In genomic region chr5:150142800-150143724, GRCh38 we compare ENCODE assay signal across 1 cellular context.
TF ChIP-seq lines count a peak whose summit lies in the region.

No MANE protein-coding gene starts in this region.

TF ChIP-seq in HepG2, 621 proteins besides CTCF, POLR2A, EP300 and RAD21 (continued from another document and continues in another):
- TF ChIP-seq, protein P1, sequence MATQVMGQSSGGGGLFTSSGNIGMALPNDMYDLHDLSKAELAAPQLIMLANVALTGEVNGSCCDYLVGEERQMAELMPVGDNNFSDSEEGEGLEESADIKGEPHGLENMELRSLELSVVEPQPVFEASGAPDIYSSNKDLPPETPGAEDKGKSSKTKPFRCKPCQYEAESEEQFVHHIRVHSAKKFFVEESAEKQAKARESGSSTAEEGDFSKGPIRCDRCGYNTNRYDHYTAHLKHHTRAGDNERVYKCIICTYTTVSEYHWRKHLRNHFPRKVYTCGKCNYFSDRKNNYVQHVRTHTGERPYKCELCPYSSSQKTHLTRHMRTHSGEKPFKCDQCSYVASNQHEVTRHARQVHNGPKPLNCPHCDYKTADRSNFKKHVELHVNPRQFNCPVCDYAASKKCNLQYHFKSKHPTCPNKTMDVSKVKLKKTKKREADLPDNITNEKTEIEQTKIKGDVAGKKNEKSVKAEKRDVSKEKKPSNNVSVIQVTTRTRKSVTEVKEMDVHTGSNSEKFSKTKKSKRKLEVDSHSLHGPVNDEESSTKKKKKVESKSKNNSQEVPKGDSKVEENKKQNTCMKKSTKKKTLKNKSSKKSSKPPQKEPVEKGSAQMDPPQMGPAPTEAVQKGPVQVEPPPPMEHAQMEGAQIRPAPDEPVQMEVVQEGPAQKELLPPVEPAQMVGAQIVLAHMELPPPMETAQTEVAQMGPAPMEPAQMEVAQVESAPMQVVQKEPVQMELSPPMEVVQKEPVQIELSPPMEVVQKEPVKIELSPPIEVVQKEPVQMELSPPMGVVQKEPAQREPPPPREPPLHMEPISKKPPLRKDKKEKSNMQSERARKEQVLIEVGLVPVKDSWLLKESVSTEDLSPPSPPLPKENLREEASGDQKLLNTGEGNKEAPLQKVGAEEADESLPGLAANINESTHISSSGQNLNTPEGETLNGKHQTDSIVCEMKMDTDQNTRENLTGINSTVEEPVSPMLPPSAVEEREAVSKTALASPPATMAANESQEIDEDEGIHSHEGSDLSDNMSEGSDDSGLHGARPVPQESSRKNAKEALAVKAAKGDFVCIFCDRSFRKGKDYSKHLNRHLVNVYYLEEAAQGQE (IDR thresholded peaks at IDR 0.05; ENCODE audit: borderline replicate concordance in 1 of 2, low read depth in 1 of 2, low read length in 2 of 2): peak in 1 of 2 experiments; percentile 33; a peak in 1 of 4 replicates
- TF ChIP-seq ZNF775 (CRISPR knock-in tag; IDR thresholded peaks at IDR 0.05; ENCODE audit: borderline replicate concordance): no peak
- peak; percentile 66; the same call in 1 of the 2 replicates for TF ChIP-seq ZSCAN21 (CRISPR knock-in tag; IDR thresholded peaks at IDR 0.05; ENCODE audit: borderline replicate concordance)
- no peak for TF ChIP-seq ZNF589 (CRISPR knock-in tag; conservative IDR thresholded peaks at IDR 0.05)
- no peak for TF ChIP-seq GTF3A (CRISPR knock-in tag; conservative IDR thresholded peaks at IDR 0.05)
- no peak for TF ChIP-seq ZNF839 (CRISPR knock-in tag; IDR thresholded peaks at IDR 0.05; ENCODE audit: borderline replicate concordance)
- TF ChIP-seq ATF4 (CRISPR knock-in tag; IDR thresholded peaks at IDR 0.05): peak in 1 of 2 experiments; percentile 97; a peak in 2 of 4 replicates
- no peak for TF ChIP-seq ISX (CRISPR knock-in tag; conservative IDR thresholded peaks at IDR 0.05)
- TF ChIP-seq MAFK (conservative IDR thresholded peaks at IDR 0.05 in 1 of 2, IDR thresholded peaks at IDR 0.05 in 1 of 2; ENCODE audit: low read length in 2 of 2): no peak; a peak in 1 of 4 replicates
- TF ChIP-seq PHF20 (CRISPR knock-in tag; IDR thresholded peaks at IDR 0.05): no peak
- peak; percentile 20; the same call in 1 of the 2 replicates for TF ChIP-seq THRA (CRISPR knock-in tag; IDR thresholded peaks at IDR 0.05; ENCODE audit: borderline replicate concordance)
- 0 out of 2 replicates have a peak, but pooled peaks have one; percentile 41 for TF ChIP-seq DPF2 (CRISPR knock-in tag; IDR thresholded peaks at IDR 0.05; ENCODE audit: borderline replicate concordance, low read depth)
- no peak for TF ChIP-seq ZNF143 (CRISPR knock-in tag; IDR thresholded peaks at IDR 0.05)
- no peak for TF ChIP-seq NPAS2 (CRISPR knock-in tag; IDR thresholded peaks at IDR 0.05; ENCODE audit: borderline replicate concordance)
- no peak for TF ChIP-seq PBX3 (CRISPR knock-in tag; IDR thresholded peaks at IDR 0.05; ENCODE audit: borderline replicate concordance)
- TF ChIP-seq IRF2 (CRISPR knock-in tag; IDR thresholded peaks at IDR 0.05): peak; percentile 68
- TF ChIP-seq ZNF609 (CRISPR knock-in tag; IDR thresholded peaks at IDR 0.05; ENCODE audit: borderline replicate concordance): no peak
- TF ChIP-seq SMAD3 (CRISPR knock-in tag; IDR thresholded peaks at IDR 0.05): 0 out of 2 replicates have a peak, but pooled peaks have one; percentile 57
- no peak for TF ChIP-seq FOXP1 (IDR thresholded peaks at IDR 0.05)
- peak; percentile 78 for TF ChIP-seq FOXP1 (CRISPR knock-in tag; IDR thresholded peaks at IDR 0.05)
- TF ChIP-seq ZNF615 (CRISPR knock-in tag; IDR thresholded peaks at IDR 0.05; ENCODE audit: borderline replicate concordance): no peak
- no peak for TF ChIP-seq ZFP36 (IDR thresholded peaks at IDR 0.05; ENCODE audit: borderline replicate concordance, low read depth, low read length, partially characterized antibody)
- TF ChIP-seq SOX5 (CRISPR knock-in tag; IDR thresholded peaks at IDR 0.05; ENCODE audit: borderline replicate concordance): peak; percentile 91
- TF ChIP-seq ZNF34 (CRISPR knock-in tag; IDR thresholded peaks at IDR 0.05; ENCODE audit: borderline replicate concordance): no peak
- no peak for TF ChIP-seq ZNF10 (CRISPR knock-in tag; IDR thresholded peaks at IDR 0.05; ENCODE audit: borderline replicate concordance, low read depth)
- TF ChIP-seq BATF2 (CRISPR knock-in tag; IDR thresholded peaks at IDR 0.05): no peak
- TF ChIP-seq ZNF790 (CRISPR knock-in tag; IDR thresholded peaks at IDR 0.05; ENCODE audit: borderline replicate concordance): no peak
- no peak for TF ChIP-seq HNRNPH1 (optimal IDR thresholded peaks at IDR 0.05; ENCODE audit: low read depth, low read length)
- TF ChIP-seq HIVEP1 (CRISPR knock-in tag; IDR thresholded peaks at IDR 0.05): 0 out of 2 replicates have a peak, but pooled peaks have one; percentile 19
- no peak for TF ChIP-seq ZZZ3 (CRISPR knock-in tag; IDR thresholded peaks at IDR 0.05; ENCODE audit: borderline replicate concordance)
- TF ChIP-seq GFI1 (CRISPR knock-in tag; IDR thresholded peaks at IDR 0.05; ENCODE audit: borderline replicate concordance): 0 out of 2 replicates have a peak, but pooled peaks have one; percentile 24
- no peak for TF ChIP-seq SKI (IDR thresholded peaks at IDR 0.05; ENCODE audit: partially characterized antibody)
- TF ChIP-seq HNRNPL (IDR thresholded peaks at IDR 0.05; ENCODE audit: low read depth, low read length): 0 out of 2 replicates have a peak, but pooled peaks have one; percentile 33
- no peak for TF ChIP-seq KLF13 (CRISPR knock-in tag; IDR thresholded peaks at IDR 0.05)
- 0 out of 2 replicates have a peak, but pooled peaks have one; percentile 33 for TF ChIP-seq ZKSCAN8 (CRISPR knock-in tag; IDR thresholded peaks at IDR 0.05; ENCODE audit: borderline replicate concordance)
- TF ChIP-seq KLF9 (CRISPR knock-in tag; IDR thresholded peaks at IDR 0.05; ENCODE audit: low read depth): no peak
- TF ChIP-seq SALL1 (CRISPR knock-in tag; IDR thresholded peaks at IDR 0.05): peak; percentile 9; the same call in 1 of the 2 replicates
- TF ChIP-seq ARID2 (CRISPR knock-in tag; IDR thresholded peaks at IDR 0.05; ENCODE audit: borderline replicate concordance): 0 out of 2 replicates have a peak, but pooled peaks have one; percentile 23
- TF ChIP-seq ZFX (CRISPR knock-in tag; IDR thresholded peaks at IDR 0.05; ENCODE audit: low read depth): peak; percentile 17; the same call in 1 of the 2 replicates
- no peak for TF ChIP-seq ZFP41 (CRISPR knock-in tag; IDR thresholded peaks at IDR 0.05; ENCODE audit: borderline replicate concordance)
- TF ChIP-seq SOX6 (IDR thresholded peaks at IDR 0.05): no peak
- TF ChIP-seq SOX6 (CRISPR knock-in tag; IDR thresholded peaks at IDR 0.05): peak; percentile 95
- peak; percentile 62; the same call in 1 of the 2 replicates for TF ChIP-seq RARA (CRISPR knock-in tag; IDR thresholded peaks at IDR 0.05)
- peak; percentile 68 for TF ChIP-seq ZNF772 (CRISPR knock-in tag; IDR thresholded peaks at IDR 0.05)
- TF ChIP-seq KLF16 (CRISPR knock-in tag; IDR thresholded peaks at IDR 0.05): peak in 1 of 2 experiments; percentile 56; a peak in 1 of 4 replicates
- no peak for TF ChIP-seq SCMH1 (CRISPR knock-in tag; IDR thresholded peaks at IDR 0.05; ENCODE audit: borderline replicate concordance)
- TF ChIP-seq ATF6 (CRISPR knock-in tag; conservative IDR thresholded peaks at IDR 0.05): no peak
- TF ChIP-seq ETV5 (CRISPR knock-in tag; IDR thresholded peaks at IDR 0.05; ENCODE audit: borderline replicate concordance): peak; percentile 51; the same call in 1 of the 2 replicates
- TF ChIP-seq ZBTB3 (CRISPR knock-in tag; IDR thresholded peaks at IDR 0.05; ENCODE audit: borderline replicate concordance, low read depth): 0 out of 2 replicates have a peak, but pooled peaks have one; percentile 16
- TF ChIP-seq PRMT3 (CRISPR knock-in tag; IDR thresholded peaks at IDR 0.05; ENCODE audit: borderline replicate concordance, low read depth): no peak
- TF ChIP-seq KAT7 (CRISPR knock-in tag; IDR thresholded peaks at IDR 0.05; ENCODE audit: borderline replicate concordance): no peak
- TF ChIP-seq ZNF317 (CRISPR knock-in tag; IDR thresholded peaks at IDR 0.05): peak; percentile 33; the same call in 1 of the 2 replicates
- TF ChIP-seq ZNF430 (CRISPR knock-in tag; IDR thresholded peaks at IDR 0.05): 0 out of 2 replicates have a peak, but pooled peaks have one; percentile 51
- no peak for TF ChIP-seq SMARCC2 (IDR thresholded peaks at IDR 0.05)
- TF ChIP-seq HDAC6 (IDR thresholded peaks at IDR 0.05; ENCODE audit: low read depth, low read length): no peak
